ENCODE assay signal across 11 cellular contexts in the genomic region with DNA sequence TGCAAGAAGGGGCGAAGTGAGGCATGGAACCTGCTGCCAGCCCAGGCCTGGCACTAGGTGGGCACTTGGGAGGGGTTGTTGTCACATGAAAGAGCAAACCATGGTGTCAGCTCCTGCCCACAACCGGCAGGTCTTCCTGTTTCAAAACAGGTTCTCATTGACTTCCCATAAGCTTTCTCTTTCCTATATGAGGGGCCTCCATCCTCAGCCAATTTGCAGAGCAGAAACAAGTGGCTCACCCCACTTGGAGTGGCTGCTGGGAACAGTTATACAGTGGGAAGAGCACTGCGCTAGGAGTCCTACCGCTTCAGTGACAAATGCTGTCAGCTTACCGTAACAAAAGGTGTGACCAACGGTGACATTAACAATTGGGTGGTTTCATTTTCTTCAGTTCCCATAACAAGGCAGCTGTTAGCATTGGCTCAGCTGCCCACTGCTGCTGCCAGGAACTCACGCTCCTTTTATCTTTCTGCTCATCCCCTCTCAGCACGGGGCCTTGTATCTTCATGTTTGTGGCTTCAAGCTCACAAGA. TPM values are rescaled to one million over a fixed set of nuclear protein-coding genes. Genes with fewer than 3 reads are reported as not detected.
DNase-seq lines count a peak whose midpoint lies in the region; ATAC-seq and TF ChIP-seq lines count a peak whose summit lies in the region.
"Had no signal": no experiment of that assay in that cellular context is flagged by ENCODE, and none has a peak within 500 bp of the region (broad histone marks: within the 10 kb centered on the region; RNA-seq: fewer than 3 reads in every experiment).

No MANE protein-coding gene starts in this region.

- intact Hi-C loops in OCI-LY7 (cut with micrococcal nuclease; ENCODE audit: unreplicated experiment) (no loop called here), colonic mucosa (cut with DNase I) (no loop called here), lower leg skin (cut with DNase I; ENCODE audit: low total_unique reads) (no loop called here)

- no peaks in the 10 kb centered on the region for H3K79me2 ChIP-seq in OCI-LY7 (ENCODE audit: insufficient read depth, low read depth, low read length)

- TF ChIP-seq POLR2A in lower leg skin (IDR thresholded peaks at IDR 0.05), result no peak

- POLR2A ChIA-PET in OCI-LY7 (lab: Charles Lee), result interaction anchor here (0.6 to 0.7 kb wide), 2 partner anchors 22 to 1537 kb away, joined by 4 read pairs; a partner anchor contains a TSS

- H3K4me1 ChIP-seq in OCI-LY7 (ENCODE audit: insufficient read depth, low read length, poor library complexity, severe bottlenecking) (peaks cover 71% of the 10 kb centered on the region), colonic mucosa (no peaks in the 10 kb centered on the region)
- H3K4me1 ChIP-seq: Caco-2 had no signal

- H4K20me1 ChIP-seq in OCI-LY7 (ENCODE audit: insufficient read depth, low read length), result no peaks in the 10 kb centered on the region

- H3K4me3 ChIP-seq in GM06990 (replicated peaks; ENCODE audit: low read depth, low read length) (no peak overlapping the region), OCI-LY7 (ENCODE audit: low read depth, low read length, poor library complexity, severe bottlenecking) (no peak overlapping the region), colonic mucosa (no peak overlapping the region), lower leg skin (ENCODE audit: low read depth, poor library complexity, severe bottlenecking) (no peak overlapping the region)

- BruUV-seq in OCI-LY7 (replicated peaks; lab: Mats Ljungman, UMichigan), result no TSS peak

- no peak overlapping the region for H3K9ac ChIP-seq in colonic mucosa (ENCODE audit: low read depth in 2 of 2, low read length in 2 of 2)

- peaks cover 21% of the 10 kb centered on the region for H3K36me3 ChIP-seq in GM06990 (ENCODE audit: control insufficient read depth, insufficient read depth, low read length)
- peaks cover 56% of the 10 kb centered on the region for H3K36me3 ChIP-seq in OCI-LY7 (ENCODE audit: insufficient read depth, low read length)
- no peaks in the 10 kb centered on the region for H3K36me3 ChIP-seq in colonic mucosa

- H3K9me2 ChIP-seq in OCI-LY7 (ENCODE audit: insufficient read depth, low read length), result no peaks in the 10 kb centered on the region

- no peak overlapping the region; the same call in 1 of the 2 replicates for H3K4me2 ChIP-seq in OCI-LY7 (ENCODE audit: low read length)

- TF ChIP-seq CTCF in GM06990 (IDR thresholded peaks at IDR 0.05; ENCODE audit: insufficient read depth, low read length, poor library complexity, severe bottlenecking) (no peak), OCI-LY7 (conservative IDR thresholded peaks at IDR 0.05; ENCODE audit: low read length) (no peak), colonic mucosa (IDR thresholded peaks at IDR 0.05) (no peak), lower leg skin (IDR thresholded peaks at IDR 0.05) (no peak)

- H3K27me3 ChIP-seq in GM06990 (replicated peaks; ENCODE audit: control insufficient read depth, insufficient read depth, low read length), result no peaks in the 10 kb centered on the region
- H3K27me3 ChIP-seq in colonic mucosa, result no peaks in the 10 kb centered on the region

- H3K27ac ChIP-seq in OCI-LY7 (ENCODE audit: low read depth, low read length, poor library complexity, severe bottlenecking) (peak overlapping the region; percentile 30), colonic mucosa (peak overlapping the region; percentile 63)

- ATAC-seq in GM21576 (IDR thresholded peaks at IDR 0.05; ENCODE audit: unreplicated experiment) (no peak), HG03460 (IDR thresholded peaks at IDR 0.05; ENCODE audit: unreplicated experiment) (no peak)
- ATAC-seq: left colon, SK-N-SH treated with all-trans-retinoic acid at 6 μM for 48 hours had no signal

- H3K9me3 ChIP-seq in OCI-LY7 (ENCODE audit: low read length) (0 out of 2 replicates have a peak, but pooled peaks cover 4% of the 10 kb centered on the region), colonic mucosa (no peaks in the 10 kb centered on the region)
- H3K9me3 ChIP-seq: Caco-2 had no signal

- peak; percentile 52 for DNase-seq in GM06990 (ENCODE audit: extremely low read depth, insufficient read length)
- DNase-seq in OCI-LY7 (ENCODE audit: low spot score), result no peak
- DNase-seq in colonic mucosa, result no peak
- no peak for DNase-seq in lower leg skin (ENCODE audit: low spot score in 2 of 2)
- DNase-seq: Caco-2, HCEC 1CT, left colon, NCI-H2227 treated with DMSO at 0.1 percent for 48 hours had no signal

- CTCF ChIA-PET in OCI-LY7 (lab: Charles Lee; ENCODE audit: unreplicated experiment), result no interaction called here

- H2AFZ ChIP-seq in OCI-LY7 (ENCODE audit: low read length), result no peak overlapping the region

- WGBS in lower leg skin, 2 donors, result 74 to 77% methylated on average over 8 of the region's 8 CpGs

RNA-seq across cellular contexts. Expression of a gene that starts 10.2 kb away (rescaled TPM):
- 0.05 and 0.25 TPM in 2 replicates for total RNA-seq in OCI-LY7 (2014; rRNA removed; shearing (Covaris generic))
- total RNA-seq in OCI-LY7 (2022), result 0.30 TPM in 2 replicates
- under 1 TPM in 1 of 2 donors, not detected in 1; 0.12 TPM for total RNA-seq in colonic mucosa
- total RNA-seq in lower leg skin, result not detected
- total RNA-seq: Caco-2 had no signal

RNA-seq across cellular contexts. Expression of a gene that starts 21.6 kb away (rescaled TPM):
- total RNA-seq in OCI-LY7 (2014; rRNA removed; shearing (Covaris generic)), result 91.5 and 142 TPM in 2 replicates
- total RNA-seq in OCI-LY7 (2022), result 321 and 331 TPM in 2 replicates
- 10 to 100 TPM; 27.4 to 27.6 TPM for total RNA-seq in colonic mucosa
- 1 to 10 TPM; 2.6 to 8.6 (median 6.7) TPM for total RNA-seq in lower leg skin

RNA-seq across cellular contexts. Expression of a gene that starts 34.5 kb away (rescaled TPM):
- total RNA-seq in OCI-LY7 (2014; rRNA removed; shearing (Covaris generic)), result 6.8 and 7.3 TPM in 2 replicates
- total RNA-seq in OCI-LY7 (2022), result 18.7 and 19.6 TPM in 2 replicates
- total RNA-seq in colonic mucosa, result 10 to 100 TPM in 1 of 2 donors, 1 to 10 TPM in 1; 9.3 to 16.7 TPM
- 1 to 10 TPM in 3 of 4 donors, under 1 TPM in 1; 0.81 to 8.9 (median 2.1) TPM for total RNA-seq in lower leg skin

RNA-seq across cellular contexts. Expression of a gene that starts 59.8 kb away (rescaled TPM):
- 20.6 and 35.0 TPM in 2 replicates for total RNA-seq in OCI-LY7 (2014; rRNA removed; shearing (Covaris generic))
- total RNA-seq in OCI-LY7 (2022) (24.8 and 28.1 TPM in 2 replicates), colonic mucosa (1 to 10 TPM; 3.0 to 7.4 TPM), lower leg skin (10 to 100 TPM in 1 of 4 donors, 1 to 10 TPM in 3; 1.4 to 13.1 (median 3.0) TPM)
- total RNA-seq: Caco-2 had no signal
